ENCODE assay signal across 8 cellular contexts in genomic region chr6:85449388-85449817, GRCh38. TPM values are rescaled to one million over a fixed set of nuclear protein-coding genes. Genes with fewer than 3 reads are reported as not detected.
DNase-seq lines count a peak whose midpoint lies in the region; ATAC-seq and TF ChIP-seq lines count a peak whose summit lies in the region.

No MANE protein-coding gene starts in this region.

- DNase-seq in AG04450 (ENCODE audit: low read depth, low spot score): peak; percentile 45
- peak; percentile 43 for DNase-seq in activated CD4-positive, alpha-beta memory T cell treated with anti-CD3 and anti-CD28 coated beads for 36 hours
- DNase-seq in naive thymus-derived CD4-positive, alpha-beta T cell: peak in 6 of 9 donors; percentile 9 to 65 (median 39)
- DNase-seq in NCI-H1436 (lab: John Stamatoyannopoulos, UW): no peak

- no peaks in the 10 kb centered on the region for H3K4me1 ChIP-seq in esophagus (ENCODE audit: control insufficient read depth in 2 of 2, insufficient read depth in 2 of 2, low read length in 1 of 2)
- peaks cover 0 to 9% of the 10 kb centered on the region in 2 donors for H3K4me1 ChIP-seq in naive thymus-derived CD4-positive, alpha-beta T cell (ENCODE audit: control insufficient read depth in 2 of 2, insufficient read depth in 2 of 2, low read length in 2 of 2)
- H3K4me1 ChIP-seq in thymus (ENCODE audit: control insufficient read depth, insufficient read depth, low read length): peaks cover 4% of the 10 kb centered on the region

- H3K9me3 Mint-ChIP-seq in activated CD4-positive, alpha-beta memory T cell treated with anti-CD3 and anti-CD28 coated beads for 36 hours: no peaks in the 10 kb centered on the region
- H3K9me3 Mint-ChIP-seq in naive thymus-derived CD4-positive, alpha-beta T cell: no peaks in the 10 kb centered on the region

- H3K4me1 Mint-ChIP-seq in activated CD4-positive, alpha-beta memory T cell treated with anti-CD3 and anti-CD28 coated beads for 36 hours (ENCODE audit: low read depth): peaks cover 18% of the 10 kb centered on the region
- H3K4me1 Mint-ChIP-seq in naive thymus-derived CD4-positive, alpha-beta T cell: peaks cover 18 to 62% (median 46%) of the 10 kb centered on the region in 7 donors

- H3K27me3 Mint-ChIP-seq in activated CD4-positive, alpha-beta memory T cell treated with anti-CD3 and anti-CD28 coated beads for 36 hours: peaks cover 53% of the 10 kb centered on the region
- H3K27me3 Mint-ChIP-seq in naive thymus-derived CD4-positive, alpha-beta T cell: peaks cover 30 to 74% (median 65%) of the 10 kb centered on the region in 5 donors

- intact Hi-C loops in activated CD4-positive, alpha-beta memory T cell treated with anti-CD3 and anti-CD28 coated beads for 36 hours (cut with micrococcal nuclease): no loop called here
- intact Hi-C loops in naive thymus-derived CD4-positive, alpha-beta T cell (cut with micrococcal nuclease): loop anchor here in 1 of 2 donors (2.0 kb wide), 1 partner anchor 33 kb away; no protein-coding TSS in a partner anchor

- POLR2A ChIA-PET in AG04450 (lab: Yijun Ruan, JAX): interaction anchor here (0.6 to 3.6 kb wide), 13 partner anchors 9 to 229 kb away, joined by 3 to 44 read pairs (median 10); partner anchors contain the start of gene SYNCRIP
- POLR2A ChIA-PET in activated CD4-positive, alpha-beta memory T cell treated with anti-CD3 and anti-CD28 coated beads for 36 hours (lab: Charles Lee): interaction anchor here (0.8 to 1.4 kb wide), 8 partner anchors 12 to 229 kb away, joined by 3 to 12 read pairs (median 4); no protein-coding TSS in a partner anchor
- POLR2A ChIA-PET in naive thymus-derived CD4-positive, alpha-beta T cell (lab: Charles Lee): interaction anchor here (1.0 to 1.7 kb wide), 2 partner anchors 10 to 13 kb away, joined by 3 to 8 read pairs; no protein-coding TSS in a partner anchor

- H3K4me3 Mint-ChIP-seq in activated CD4-positive, alpha-beta memory T cell treated with anti-CD3 and anti-CD28 coated beads for 36 hours: peak overlapping the region; percentile 55
- peak overlapping the region; percentile 79 to 97 (median 84) for H3K4me3 Mint-ChIP-seq in naive thymus-derived CD4-positive, alpha-beta T cell

- H3K27me3 ChIP-seq in AG04450 (ENCODE audit: control insufficient read depth, insufficient read depth, low read length): no peaks in the 10 kb centered on the region
- peaks cover 0 to 8% of the 10 kb centered on the region in 2 donors for H3K27me3 ChIP-seq in esophagus (ENCODE audit: control insufficient read depth in 1 of 2, insufficient read depth in 2 of 2, low read length in 2 of 2)
- H3K27me3 ChIP-seq in naive thymus-derived CD4-positive, alpha-beta T cell (ENCODE audit: control insufficient read depth in 2 of 2, insufficient read depth in 2 of 2, low read length in 2 of 2): peaks cover 0 to 15% of the 10 kb centered on the region in 2 donors
- H3K27me3 ChIP-seq in thymus (ENCODE audit: control insufficient read depth, insufficient read depth): peaks cover 16% of the 10 kb centered on the region

- peak; percentile 74 for ATAC-seq in GM19035 (IDR thresholded peaks at IDR 0.05; ENCODE audit: unreplicated experiment)
- peak; percentile 69 for ATAC-seq in HG03175 (IDR thresholded peaks at IDR 0.05; ENCODE audit: unreplicated experiment)
- ATAC-seq in naive thymus-derived CD4-positive, alpha-beta T cell: peak; percentile 36

- no peak overlapping the region for H3K27ac Mint-ChIP-seq in activated CD4-positive, alpha-beta memory T cell treated with anti-CD3 and anti-CD28 coated beads for 36 hours
- peak overlapping the region in 6 of 9 donors; percentile 5 to 85 (median 58) for H3K27ac Mint-ChIP-seq in naive thymus-derived CD4-positive, alpha-beta T cell

- H3K36me3 ChIP-seq in esophagus (ENCODE audit: control insufficient read depth in 2 of 2, insufficient read depth in 2 of 2, low read length in 1 of 2) (no peaks in the 10 kb centered on the region), thymus (ENCODE audit: control insufficient read depth, insufficient read depth) (no peaks in the 10 kb centered on the region)
- no peaks in the 10 kb centered on the region for H3K36me3 ChIP-seq in naive thymus-derived CD4-positive, alpha-beta T cell (ENCODE audit: control insufficient read depth in 2 of 3, insufficient read depth in 3 of 3, low read length in 3 of 3)

- no peaks in the 10 kb centered on the region; the same call in 1 of the 2 replicates for H3K9me3 ChIP-seq in AG04450 (ENCODE audit: control insufficient read depth, insufficient read depth, low read length)
- H3K9me3 ChIP-seq in esophagus (ENCODE audit: control insufficient read depth in 2 of 2, insufficient read depth in 1 of 2, low read depth in 1 of 2, low read length in 1 of 2): no peaks in the 10 kb centered on the region
- no peaks in the 10 kb centered on the region for H3K9me3 ChIP-seq in naive thymus-derived CD4-positive, alpha-beta T cell (ENCODE audit: control insufficient read depth in 2 of 3, low read length in 3 of 3)
- H3K9me3 ChIP-seq in thymus (ENCODE audit: control insufficient read depth): no peaks in the 10 kb centered on the region

- TF ChIP-seq CTCF in AG04450 (IDR thresholded peaks at IDR 0.05; ENCODE audit: low read depth, low read length): no peak

- 2 to 4% methylated on average over 24 of the region's 24 CpGs for WGBS in esophagus, 2 donors
- under 1% methylated on average over 24 of the region's 24 CpGs for WGBS in thymus

- CTCF ChIA-PET in AG04450 (lab: Charles Lee): interaction anchor here (1.1 to 5.2 kb wide), 8 partner anchors 14 to 144 kb away, joined by 4 to 58 read pairs (median 6); no protein-coding TSS in a partner anchor
- CTCF ChIA-PET in activated CD4-positive, alpha-beta memory T cell treated with anti-CD3 and anti-CD28 coated beads for 36 hours (lab: Charles Lee): interaction anchor here (1.0 to 2.4 kb wide), 5 partner anchors 12 to 94 kb away, joined by 3 to 24 read pairs (median 3); no protein-coding TSS in a partner anchor
- CTCF ChIA-PET in naive thymus-derived CD4-positive, alpha-beta T cell (lab: Charles Lee): no interaction called here

- no peaks in the 10 kb centered on the region for H3K36me3 Mint-ChIP-seq in activated CD4-positive, alpha-beta memory T cell treated with anti-CD3 and anti-CD28 coated beads for 36 hours
- H3K36me3 Mint-ChIP-seq in naive thymus-derived CD4-positive, alpha-beta T cell: peaks cover 0 to 24% (median 0%) of the 10 kb centered on the region in 5 donors

- H3K27ac ChIP-seq in AG04450 (ENCODE audit: low read depth, low read length) (peak overlapping the region; percentile 76), esophagus (ENCODE audit: low read depth in 2 of 2, low read length in 1 of 2) (peak overlapping the region; percentile 71 to 75), thymus (ENCODE audit: low read depth) (peak overlapping the region; percentile 53)
- H3K27ac ChIP-seq in naive thymus-derived CD4-positive, alpha-beta T cell (ENCODE audit: low read depth, low read length): no peak overlapping the region

- H3K4me3 ChIP-seq in AG04450 (ENCODE audit: low read depth, low read length) (peak overlapping the region; percentile 87), esophagus (ENCODE audit: low read depth in 1 of 2, low read length in 2 of 2) (peak overlapping the region; percentile 51 to 65), thymus (ENCODE audit: low read length) (peak overlapping the region; percentile 46)
- peak overlapping the region; percentile 50 for H3K4me3 ChIP-seq in naive thymus-derived CD4-positive, alpha-beta T cell (ENCODE audit: low read length)

RNA-seq across cellular contexts. Expression of gene NT5E, which starts 0.5 kb away (rescaled TPM):
- 127 and 164 TPM in 2 replicates for polyA plus RNA-seq in AG04450 (2011; rRNA removed)
- 95.4 and 148 TPM in 2 replicates for polyA minus RNA-seq in AG04450 (2011; rRNA and poly(A)+ RNA removed)
- 1 to 10 TPM; 3.7 to 3.8 TPM for total RNA-seq in activated CD4-positive, alpha-beta memory T cell treated with anti-CD3 and anti-CD28 coated beads for 36 hours
- polyA plus RNA-seq in esophagus: 1 to 10 TPM in 1 of 2 donors, under 1 TPM in 1; 0.51 to 1.3 TPM
- 10 to 100 TPM in 1 of 5 experiments, 1 to 10 TPM in 4; 1.5 to 29.3 (median 2.8) TPM for total RNA-seq in naive thymus-derived CD4-positive, alpha-beta T cell
- polyA plus RNA-seq in naive thymus-derived CD4-positive, alpha-beta T cell: 10 to 100 TPM in 1 of 2 donors, 1 to 10 TPM in 1; 5.3 to 15.7 TPM
- polyA plus RNA-seq in thymus: 3.7 TPM
